ENCODE assay signal across 8 cellular contexts in genomic region chr10:75235375-75236177, GRCh38. TPM values are rescaled to one million over a fixed set of nuclear protein-coding genes. Genes with fewer than 3 reads are reported as not detected.
A peak's percentile ranks its signal among the peaks of the same experiment; 100 is the strongest.
DNase-seq lines count a peak whose midpoint lies in the region; ATAC-seq, FAIRE-seq and TF ChIP-seq lines count a peak whose summit lies in the region.

COMTD1 (minus strand) TSS chr10:75235957; CDS start chr10:75235928, 29 bp downstream.

- intact Hi-C loops in adrenal gland (cut with DNase I), result loop anchor here (10.0 kb wide), 2 partner anchors 121 to 991 kb away; partner anchors contain the start of gene SAMD8 (in 1 of the 2)
- intact Hi-C loops in heart right ventricle (cut with DNase I), result loop anchor here in 8 of 10 donors (1.0 to 10.0 kb wide), 12 partner anchors 47 to 993 kb away; partner anchors contain the start of gene KAT6B (in 1 of the 8)
- intact Hi-C loops in posterior vena cava (cut with DNase I), result loop anchor here (2.0 to 5.0 kb wide), 2 partner anchors 47 to 48 kb away; no protein-coding TSS in a partner anchor

- peaks cover 7 to 17% of the 10 kb centered on the region in 2 donors for H3K4me1 ChIP-seq in adrenal gland (replicated peaks in 1 of 2)
- peaks cover 0 to 29% (median 16%) of the 10 kb centered on the region in 9 donors for H3K4me1 ChIP-seq in heart right ventricle
- peaks cover 18 to 20% (median 20%) of the 10 kb centered on the region in 4 donors for H3K4me1 ChIP-seq in upper lobe of left lung

- 0 to 1% (median 0%) methylated on average over 10 to 76 of the region's 76 CpGs; no CpG with 5 or more reads in 1 of the 4 donors for WGBS in adrenal gland, 4 donors
- WGBS in heart right ventricle, 2 donors, result 0% methylated on average over 62 to 76 of the region's 76 CpGs
- WGBS in upper lobe of left lung, 2 donors, result 1% methylated on average over 21 to 50 of the region's 76 CpGs

- TF ChIP-seq POLR2A in GM12891 (IDR thresholded peaks at IDR 0.05; ENCODE audit: low read depth, low read length), result no peak
- peak; percentile 36 to 47 for TF ChIP-seq POLR2A in adrenal gland (IDR thresholded peaks at IDR 0.05)
- TF ChIP-seq POLR2A in upper lobe of left lung (IDR thresholded peaks at IDR 0.05), result peak in 2 of 4 donors; percentile 24 to 32

- ATAC-seq in HG02763 (IDR thresholded peaks at IDR 0.05; ENCODE audit: unreplicated experiment), result peak; percentile 74
- peak; percentile 72 to 88 (median 82) for ATAC-seq in heart right ventricle
- peak; percentile 91 to 94 for ATAC-seq in upper lobe of left lung (ENCODE audit: low FRiP score in 2 of 2)

- H3K27me3 ChIP-seq in adrenal gland (no peaks in the 10 kb centered on the region), heart right ventricle (no peaks in the 10 kb centered on the region), upper lobe of left lung (no peaks in the 10 kb centered on the region)

- DNase-seq in GM12891 (ENCODE audit: insufficient read length, low spot score) (peak; percentile 96), NCI-H1436 (lab: John Stamatoyannopoulos, UW) (peak; percentile 88), T-helper 1 cell (peak; percentile 91 to 95 (median 93)), adrenal gland (peak; percentile 95 to 98 (median 96)), heart right ventricle (peak; percentile 90 to 94), posterior vena cava (ENCODE audit: low spot score) (peak; percentile 98), upper lobe of left lung (peak; percentile 99 to 100)

- H3K27ac ChIP-seq in adrenal gland (peak within 1 kb of the TSS; percentile 13 to 88 (median 63)), heart right ventricle (peak within 1 kb of the TSS; percentile 6 to 93 (median 88)), upper lobe of left lung (peak within 1 kb of the TSS; percentile 87 to 92 (median 88))

- peaks cover 0 to 18% of the 10 kb centered on the region in 2 donors for H3K36me3 ChIP-seq in adrenal gland (replicated peaks in 1 of 2)
- H3K36me3 ChIP-seq in heart right ventricle, result peaks cover 0 to 33% (median 14%) of the 10 kb centered on the region in 9 donors
- peaks cover 0 to 19% (median 12%) of the 10 kb centered on the region in 4 donors for H3K36me3 ChIP-seq in upper lobe of left lung

- H3K4me3 ChIP-seq in adrenal gland (peak within 1 kb of the TSS; percentile 18 to 83 (median 52)), heart right ventricle (peak within 1 kb of the TSS; percentile 67 to 95 (median 86)), upper lobe of left lung (peak within 1 kb of the TSS; percentile 61 to 89 (median 74))

- peak; percentile 93 for FAIRE-seq in GM12891 (lab: Jason Lieb, UNC)

- TF ChIP-seq CTCF in adrenal gland (IDR thresholded peaks at IDR 0.05), result peak; percentile 100
- peak; percentile 100 for TF ChIP-seq CTCF in heart right ventricle (IDR thresholded peaks at IDR 0.05)
- peak; percentile 100 for TF ChIP-seq CTCF in upper lobe of left lung (IDR thresholded peaks at IDR 0.05)

- no peak for TF ChIP-seq EP300 in upper lobe of left lung (IDR thresholded peaks at IDR 0.05)

- H3K9me3 ChIP-seq in adrenal gland (replicated peaks in 1 of 3), result no peaks in the 10 kb centered on the region
- H3K9me3 ChIP-seq in heart right ventricle, result no peaks in the 10 kb centered on the region
- H3K9me3 ChIP-seq in upper lobe of left lung, result no peaks in the 10 kb centered on the region

TF ChIP-seq in GM12891, 5 proteins besides CTCF, POLR2A, EP300 and RAD21:
- peak; percentile 18; the same call in 1 of the 2 replicates for TF ChIP-seq TAF1 (IDR thresholded peaks at IDR 0.05; ENCODE audit: low read depth, low read length)
- TF ChIP-seq POU2F2 (IDR thresholded peaks at IDR 0.05; ENCODE audit: low read depth, low read length), result 0 out of 2 replicates have a peak, but pooled peaks have one; percentile 46
- TF ChIP-seq POLR2AphosphoS5 (IDR thresholded peaks at IDR 0.05; ENCODE audit: low read depth, low read length), result no peak
- TF ChIP-seq SPI1 (IDR thresholded peaks at IDR 0.05; ENCODE audit: low read depth, low read length), result no peak
- no peak for TF ChIP-seq PAX5 (IDR thresholded peaks at IDR 0.05; ENCODE audit: insufficient read depth, low read length, severe bottlenecking)
TF ChIP-seq in GM12891: peak in this region for 2.

RNA-seq across cellular contexts. Expression of gene COMTD1, which starts in this region (rescaled TPM):
- 18.9 TPM for polyA plus RNA-seq in GM12891 (2012; ENCODE audit: low read depth, missing spikeins)
- total RNA-seq in adrenal gland (10 to 100 TPM; 17.3 to 82.0 (median 32.7) TPM), heart right ventricle (10 to 100 TPM; 16.4 to 51.5 (median 29.4) TPM), posterior vena cava (10 to 100 TPM in 1 of 2 donors, 1 to 10 TPM in 1; 10.0 to 18.1 TPM), upper lobe of left lung (10 to 100 TPM; 28.0 to 56.6 (median 35.6) TPM)
- polyA plus RNA-seq in adrenal gland (100 to 1,000 TPM in 1 of 3 donors, 10 to 100 TPM in 1, 1 to 10 TPM in 1; 2.0 to 137 (median 95.0) TPM), heart right ventricle (100 to 1,000 TPM; 103 to 254 TPM)

Comparison
In these comparisons a context has a peak if more than half of its experiments do, and no peak if none do; other contexts are left out.
1. Peak in every context shown above with its lines: DNase-seq, ATAC-seq, H3K4me3 ChIP-seq and H3K27ac ChIP-seq.